18 cellular contexts compared by ENCODE assay signal in the genomic region with DNA sequence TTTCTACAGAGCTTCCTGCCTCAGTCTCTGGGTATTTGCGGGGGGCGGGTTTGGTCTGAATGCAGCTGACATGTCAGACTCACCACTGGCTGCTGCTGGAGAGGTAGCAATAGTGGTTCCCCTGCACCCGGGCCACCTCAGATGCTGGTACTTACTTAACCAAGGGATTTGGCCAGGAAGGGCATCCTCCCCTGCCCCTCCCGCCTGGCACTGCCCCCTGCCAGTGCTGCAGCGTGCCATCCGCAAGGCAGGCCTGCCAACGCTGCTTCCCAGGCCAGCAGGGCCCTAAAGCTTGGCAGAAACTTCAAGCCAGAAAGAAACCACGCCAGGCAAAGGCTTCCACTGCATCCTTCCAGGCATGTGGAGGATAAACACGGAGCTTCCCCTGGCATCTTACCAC. TPM values are rescaled to one million over a fixed set of nuclear protein-coding genes. Genes with fewer than 3 reads are reported as not detected.
DNase-seq lines count a peak whose midpoint lies in the region; ATAC-seq, FAIRE-seq and TF ChIP-seq lines count a peak whose summit lies in the region.
"Had no signal": no experiment of that assay in that cellular context is flagged by ENCODE, and none has a peak within 500 bp of the region (broad histone marks: within the 10 kb centered on the region; RNA-seq: fewer than 3 reads in every experiment).

No MANE protein-coding gene starts in this region.

- no peak overlapping the region for H2AFZ ChIP-seq in astrocyte (ENCODE audit: low read depth, low read length)

- intact Hi-C loops in Right ventricle myocardium superior (cut with DNase I), result no loop called here

- no peak overlapping the region for H3K4me2 ChIP-seq in astrocyte (ENCODE audit: low read length)

- H3K36me3 ChIP-seq in right atrium auricular region (peaks cover 26% of the 10 kb centered on the region), astrocyte (ENCODE audit: insufficient read depth, low read length) (peaks cover 18% of the 10 kb centered on the region)

- H3K9me3 Mint-ChIP-seq in astrocyte (ENCODE audit: unreplicated experiment), result no peaks in the 10 kb centered on the region
- H3K9me3 Mint-ChIP-seq in endothelial cell (ENCODE audit: unreplicated experiment), result no peaks in the 10 kb centered on the region
- H3K9me3 Mint-ChIP-seq in activated naive CD8-positive, alpha-beta T cell treated with anti-CD3 and anti-CD28 coated beads, Interleukin-2, amount 50 U/mL, for 24 hours, result no peaks in the 10 kb centered on the region
- H3K9me3 Mint-ChIP-seq: activated CD4-positive, alpha-beta T cell treated with anti-CD3 and anti-CD28 coated beads, Interleukin-2, amount 10 ng/mL, durations not matched to agents 7 days and 5 days; activated T-cell treated with anti-CD3 and anti-CD28 coated beads, Interleukin-2, amount 50 U/mL, for 4 hours; endodermal cell; HFFc6 had no signal

- no peak overlapping the region for H3K9ac ChIP-seq in astrocyte (ENCODE audit: low read length)

- H3K9me3 ChIP-seq in right atrium auricular region, result no peaks in the 10 kb centered on the region
- H3K9me3 ChIP-seq in astrocyte (ENCODE audit: insufficient read depth, low read depth, low read length), result no peaks in the 10 kb centered on the region
- H3K9me3 ChIP-seq: right lobe of liver, stomach had no signal

- H3K27me3 ChIP-seq in right atrium auricular region, result no peaks in the 10 kb centered on the region
- no peaks in the 10 kb centered on the region for H3K27me3 ChIP-seq in astrocyte (ENCODE audit: insufficient read depth, low read length)
- H3K27me3 ChIP-seq: right lobe of liver, stomach had no signal

- H3K4me3 Mint-ChIP-seq in astrocyte (ENCODE audit: unreplicated experiment) (peak overlapping the region; percentile 50), endothelial cell (ENCODE audit: unreplicated experiment) (no peak overlapping the region)
- no peak overlapping the region for H3K4me3 Mint-ChIP-seq in activated naive CD8-positive, alpha-beta T cell treated with anti-CD3 and anti-CD28 coated beads, Interleukin-2, amount 50 U/mL, for 24 hours
- H3K4me3 Mint-ChIP-seq: activated CD4-positive, alpha-beta T cell treated with anti-CD3 and anti-CD28 coated beads, Interleukin-2, amount 10 ng/mL, durations not matched to agents 7 days and 5 days; activated naive CD8-positive, alpha-beta T cell; activated T-cell treated with anti-CD3 and anti-CD28 coated beads, Interleukin-2, amount 50 U/mL, for 4 hours; endodermal cell; HFFc6 had no signal

- H3K4me3 ChIP-seq in right atrium auricular region (no peak overlapping the region), astrocyte (ENCODE audit: insufficient read depth, low read depth, low read length) (no peak overlapping the region)
- H3K4me3 ChIP-seq: right lobe of liver, stomach had no signal

- DNase-seq in Right ventricle myocardium superior (peak; percentile 56), right atrium auricular region (ENCODE audit: low spot score) (no peak), astrocyte (ENCODE audit: low read depth) (no peak), iPS-NIHi11 (ENCODE audit: low spot score) (peak; percentile 51), endothelial cell (ENCODE audit: low spot score) (no peak), GM12891 (ENCODE audit: insufficient read length, low spot score) (no peak)
- no peak for DNase-seq in activated naive CD8-positive, alpha-beta T cell treated with anti-CD3 and anti-CD28 coated beads, Interleukin-2, amount 50 U/mL, for 24 hours
- DNase-seq in stimulated activated CD4-positive, alpha-beta T cell treated with anti-CD3 and anti-CD28 coated beads, Interleukin-4, amount 100 ng/mL, for 24 hours, result no peak
- DNase-seq: ACHN; activated CD4-positive, alpha-beta T cell treated with anti-CD3 and anti-CD28 coated beads, Interleukin-2, amount 10 ng/mL, durations not matched to agents 7 days and 5 days; activated T-cell treated with anti-CD3 and anti-CD28 coated beads, Interleukin-2, amount 50 U/mL, for 4 hours; DMS79 treated with DMSO at 0.1 percent for 48 hours; HFFc6; kidney glomerular epithelial cell; stomach had no signal

- H4K20me1 ChIP-seq in astrocyte (ENCODE audit: insufficient read depth, low read length), result peaks cover 67% of the 10 kb centered on the region

- H3K4me1 Mint-ChIP-seq in astrocyte (ENCODE audit: low read depth, unreplicated experiment), result peaks cover 3% of the 10 kb centered on the region
- H3K4me1 Mint-ChIP-seq in endothelial cell (ENCODE audit: unreplicated experiment), result peaks cover 6% of the 10 kb centered on the region
- H3K4me1 Mint-ChIP-seq in activated naive CD8-positive, alpha-beta T cell treated with anti-CD3 and anti-CD28 coated beads, Interleukin-2, amount 50 U/mL, for 24 hours, result peaks cover 2% of the 10 kb centered on the region
- H3K4me1 Mint-ChIP-seq: activated CD4-positive, alpha-beta T cell treated with anti-CD3 and anti-CD28 coated beads, Interleukin-2, amount 10 ng/mL, durations not matched to agents 7 days and 5 days had no signal

- FAIRE-seq in astrocyte (lab: Jason Lieb, UNC) (no peak), GM12891 (lab: Jason Lieb, UNC) (no peak)

- H3K27me3 Mint-ChIP-seq in astrocyte (ENCODE audit: low read depth, unreplicated experiment), result no peaks in the 10 kb centered on the region
- H3K27me3 Mint-ChIP-seq in endothelial cell (ENCODE audit: unreplicated experiment), result peaks cover 16% of the 10 kb centered on the region
- no peaks in the 10 kb centered on the region for H3K27me3 Mint-ChIP-seq in activated naive CD8-positive, alpha-beta T cell treated with anti-CD3 and anti-CD28 coated beads, Interleukin-2, amount 50 U/mL, for 24 hours
- H3K27me3 Mint-ChIP-seq: activated CD4-positive, alpha-beta T cell treated with anti-CD3 and anti-CD28 coated beads, Interleukin-2, amount 10 ng/mL, durations not matched to agents 7 days and 5 days; activated naive CD8-positive, alpha-beta T cell had no signal

- TF ChIP-seq POLR2A in GM12891 (IDR thresholded peaks at IDR 0.05; ENCODE audit: low read depth, low read length), result no peak

- H3K27ac ChIP-seq in right atrium auricular region (no peak overlapping the region), astrocyte (ENCODE audit: low read depth, low read length) (no peak overlapping the region)
- H3K27ac ChIP-seq: right lobe of liver, stomach had no signal

- H3K79me2 ChIP-seq in astrocyte (ENCODE audit: insufficient read depth, low read length), result peaks cover 13% of the 10 kb centered on the region

- no peaks in the 10 kb centered on the region for H3K4me1 ChIP-seq in right atrium auricular region
- H3K4me1 ChIP-seq in astrocyte (ENCODE audit: insufficient read depth, low read length), result no peaks in the 10 kb centered on the region
- H3K4me1 ChIP-seq: right lobe of liver had no signal

- no peak overlapping the region for H3K27ac Mint-ChIP-seq in astrocyte (ENCODE audit: unreplicated experiment)
- no peak overlapping the region for H3K27ac Mint-ChIP-seq in endothelial cell (ENCODE audit: unreplicated experiment)
- H3K27ac Mint-ChIP-seq in activated naive CD8-positive, alpha-beta T cell treated with anti-CD3 and anti-CD28 coated beads, Interleukin-2, amount 50 U/mL, for 24 hours, result no peak overlapping the region
- H3K27ac Mint-ChIP-seq: activated CD4-positive, alpha-beta T cell treated with anti-CD3 and anti-CD28 coated beads, Interleukin-2, amount 10 ng/mL, durations not matched to agents 7 days and 5 days; HFFc6 had no signal

- H3K36me3 Mint-ChIP-seq in astrocyte (ENCODE audit: low read depth, unreplicated experiment) (peaks cover 13% of the 10 kb centered on the region), endothelial cell (ENCODE audit: low read depth, unreplicated experiment) (peaks cover 9% of the 10 kb centered on the region)
- peaks cover 29% of the 10 kb centered on the region for H3K36me3 Mint-ChIP-seq in activated naive CD8-positive, alpha-beta T cell treated with anti-CD3 and anti-CD28 coated beads, Interleukin-2, amount 50 U/mL, for 24 hours (ENCODE audit: low read depth)
- H3K36me3 Mint-ChIP-seq: activated naive CD8-positive, alpha-beta T cell had no signal

- TF ChIP-seq CTCF in right atrium auricular region (IDR thresholded peaks at IDR 0.05), result no peak
- TF ChIP-seq CTCF in astrocyte (IDR thresholded peaks at IDR 0.05; ENCODE audit: insufficient read depth, low read depth, low read length), result no peak
- TF ChIP-seq CTCF in endothelial cell (IDR thresholded peaks at IDR 0.05; ENCODE audit: unreplicated experiment), result no peak

- peak; percentile 52 for ATAC-seq in Right ventricle myocardium superior (ENCODE audit: poor library complexity)
- ATAC-seq in activated naive CD8-positive, alpha-beta T cell treated with anti-CD3 and anti-CD28 coated beads, Interleukin-2, amount 50 U/mL, for 24 hours, result no peak

TF ChIP-seq in GM12891, 5 proteins besides CTCF, POLR2A, EP300 and RAD21:
- TF ChIP-seq TAF1 (IDR thresholded peaks at IDR 0.05; ENCODE audit: low read depth, low read length) (no peak), SPI1 (IDR thresholded peaks at IDR 0.05; ENCODE audit: low read depth, low read length) (no peak), PAX5 (IDR thresholded peaks at IDR 0.05; ENCODE audit: insufficient read depth, low read length, severe bottlenecking) (no peak), POLR2AphosphoS5 (IDR thresholded peaks at IDR 0.05; ENCODE audit: low read depth, low read length) (no peak), POU2F2 (IDR thresholded peaks at IDR 0.05; ENCODE audit: low read depth, low read length) (no peak)

RNA-seq across cellular contexts. Expression of gene RAB35, which starts 22.1 kb away (rescaled TPM):
- total RNA-seq in Right ventricle myocardium superior (23.6 TPM), right atrium auricular region (10 to 100 TPM; 13.4 to 17.6 TPM), astrocyte (49.0 and 63.3 TPM in 2 replicates), endothelial cell (ENCODE audit: unreplicated experiment) (76.4 TPM)
- 41.4 TPM for polyA plus RNA-seq in GM12891 (2012; ENCODE audit: low read depth, missing spikeins)

Comparison
In these comparisons a context has a peak if more than half of its experiments do, and no peak if none do; other contexts are left out.
1. DNase-seq: peak in Right ventricle myocardium superior (single experiment) and iPS-NIHi11 (single experiment); none in right atrium auricular region (single experiment), astrocyte (single experiment), endothelial cell (single experiment), activated naive CD8-positive, alpha-beta T cell treated with anti-CD3 and anti-CD28 coated beads, Interleukin-2, amount 50 U/mL, for 24 hours (single experiment), stimulated activated CD4-positive, alpha-beta T cell treated with anti-CD3 and anti-CD28 coated beads, Interleukin-4, amount 100 ng/mL, for 24 hours (single experiment) and GM12891 (single experiment).